ENCODE assay signal across 9 cellular contexts in genomic region chr20:10654630-10655029, GRCh38. TPM values are rescaled to one million over a fixed set of nuclear protein-coding genes. Genes with fewer than 3 reads are reported as not detected.
DNase-seq lines count a peak whose midpoint lies in the region; ATAC-seq and TF ChIP-seq lines count a peak whose summit lies in the region.
"Had no signal": no experiment of that assay in that cellular context is flagged by ENCODE, and none has a peak within 500 bp of the region (broad histone marks: within the 10 kb centered on the region; RNA-seq: fewer than 3 reads in every experiment).

No MANE protein-coding gene starts in this region.

- no peaks in the 10 kb centered on the region for H3K9me3 ChIP-seq in psoas muscle

- peak overlapping the region; percentile 90 for H3K27ac Mint-ChIP-seq in chondrocyte (ENCODE audit: unreplicated experiment)

- peaks cover 46% of the 10 kb centered on the region for H3K4me1 ChIP-seq in psoas muscle

- TF ChIP-seq CTCF in chondrocyte (IDR thresholded peaks at IDR 0.05) (no peak), psoas muscle (IDR thresholded peaks at IDR 0.05) (no peak), omental fat pad (IDR thresholded peaks at IDR 0.05) (peak in 1 of 3 donors; percentile 4)

- no peaks in the 10 kb centered on the region for H3K27me3 ChIP-seq in psoas muscle (ENCODE audit: insufficient read depth in 3 of 3, low read length in 2 of 3)

- H3K36me3 ChIP-seq in psoas muscle (ENCODE audit: insufficient read depth in 1 of 2, low read depth in 1 of 2) = peaks cover 0 to 71% of the 10 kb centered on the region in 2 donors

- no peak overlapping the region for H3K4me3 ChIP-seq in psoas muscle

- peaks cover 69% of the 10 kb centered on the region for H3K36me3 Mint-ChIP-seq in chondrocyte (ENCODE audit: low read depth)

- 53 to 72% (median 61%) methylated on average over 7 of the region's 7 CpGs for WGBS in psoas muscle, 3 donors

- H3K4me1 Mint-ChIP-seq in chondrocyte (ENCODE audit: low read depth) = peaks cover 99% of the 10 kb centered on the region

- H3K27ac ChIP-seq in psoas muscle = peak overlapping the region; percentile 33

- intact Hi-C loops in psoas muscle (cut with DNase I) = no loop called here

- no peaks in the 10 kb centered on the region for H3K27me3 Mint-ChIP-seq in chondrocyte (ENCODE audit: low read depth)

- peak; percentile 76 for ATAC-seq in GM18870 (IDR thresholded peaks at IDR 0.05; ENCODE audit: unreplicated experiment)
- peak; percentile 59 for ATAC-seq in HG02884 (IDR thresholded peaks at IDR 0.05; ENCODE audit: unreplicated experiment)
- no peak for ATAC-seq in psoas muscle
- no peak for ATAC-seq in stimulated activated naive CD8-positive, alpha-beta T cell treated with anti-CD3 and anti-CD28 coated beads, Interleukin-15, Interleukin-2, amounts not matched to agents 100 U/mL and 50 U/mL, for 24 hours
- no peak for ATAC-seq in omental fat pad (ENCODE audit: low FRiP score)

- H3K9me3 Mint-ChIP-seq in chondrocyte (ENCODE audit: low read depth) = no peaks in the 10 kb centered on the region

- DNase-seq in chondrocyte (ENCODE audit: low spot score) (no peak), psoas muscle (no peak), KG1 (lab: John Stamatoyannopoulos, UW) (no peak), NCI-H446 (lab: John Stamatoyannopoulos, UW) (no peak), omental fat pad (ENCODE audit: low spot score) (no peak)
- no peak for DNase-seq in stimulated activated naive CD8-positive, alpha-beta T cell treated with anti-CD3 and anti-CD28 coated beads, Interleukin-15, Interleukin-2, amounts not matched to agents 100 U/mL and 50 U/mL, for 24 hours
- DNase-seq: occipital lobe had no signal

- peak overlapping the region; percentile 42 for H3K4me3 Mint-ChIP-seq in chondrocyte (ENCODE audit: unreplicated experiment)

RNA-seq across cellular contexts. Expression of gene JAG1, which starts 19.2 kb away (rescaled TPM):
- total RNA-seq in chondrocyte (161 to 510 TPM (median 505 TPM) in 3 replicates), psoas muscle (10 to 100 TPM; 10.4 to 35.4 (median 16.0) TPM), omental fat pad (100 to 1,000 TPM in 1 of 4 donors, 10 to 100 TPM in 3; 64.2 to 153 (median 85.7) TPM)
- polyA plus RNA-seq in psoas muscle = 1 to 10 TPM; 5.4 to 6.5 (median 5.6) TPM

Comparison
In these comparisons a context has a peak if more than half of its experiments do, and no peak if none do; other contexts are left out.
1. ATAC-seq: peak in GM18870 (single experiment) and HG02884 (single experiment); none in psoas muscle (0 of 4), stimulated activated naive CD8-positive, alpha-beta T cell treated with anti-CD3 and anti-CD28 coated beads, Interleukin-15, Interleukin-2, amounts not matched to agents 100 U/mL and 50 U/mL, for 24 hours (single experiment) and omental fat pad (single experiment).